In genomic region chr6:147282566-147282959, GRCh38 we compare ENCODE assay signal across 24 cellular contexts.
DNase-seq lines count a peak whose midpoint lies in the region; ATAC-seq and TF ChIP-seq lines count a peak whose summit lies in the region.
"Had no signal": no experiment of that assay in that cellular context is flagged by ENCODE, and none has a peak within 500 bp of the region (broad histone marks: within the 10 kb centered on the region; RNA-seq: fewer than 3 reads in every experiment).

No MANE protein-coding gene starts in this region.

- no peaks in the 10 kb centered on the region for H3K27me3 Mint-ChIP-seq in activated naive CD8-positive, alpha-beta T cell treated with anti-CD3 and anti-CD28 coated beads for 36 hours
- H3K27me3 Mint-ChIP-seq in natural killer cell (ENCODE audit: low read depth in 2 of 2), result no peaks in the 10 kb centered on the region
- H3K27me3 Mint-ChIP-seq: activated naive CD4-positive, alpha-beta T cell treated with anti-CD3 and anti-CD28 coated beads, Interleukin-2, amount 50 U/mL, for 24 hours had no signal

- in situ Hi-C loops in GM13977 (cut with MboI; ENCODE audit: low pct_unique_long_range_greater_than_20kb, low sequenced_read_pairs, unreplicated experiment), result loop anchor here (25.0 kb wide), 1 partner anchor 420 kb away; no protein-coding TSS in a partner anchor

- peaks cover 0 to 2% of the 10 kb centered on the region in 2 donors for H3K36me3 ChIP-seq in aorta (ENCODE audit: control insufficient read depth in 1 of 2, insufficient read depth in 2 of 2, low read length in 1 of 2)

- no peaks in the 10 kb centered on the region for H3K27me3 ChIP-seq in aorta (ENCODE audit: control insufficient read depth in 1 of 2, insufficient read depth in 2 of 2, low read length in 1 of 2)
- H3K27me3 ChIP-seq: gastroesophageal sphincter, hepatocyte had no signal

- no peaks in the 10 kb centered on the region for H3K4me1 ChIP-seq in aorta (ENCODE audit: control insufficient read depth in 1 of 2, insufficient read depth in 2 of 2, low read length in 2 of 2)
- H3K4me1 ChIP-seq: Caco-2, HAP-1 had no signal

- no peak overlapping the region for H3K27ac ChIP-seq in aorta (ENCODE audit: low read depth in 1 of 2, low read length in 2 of 2)
- H3K27ac ChIP-seq: gastroesophageal sphincter, hepatocyte, psoas muscle had no signal

- H3K4me1 Mint-ChIP-seq in activated naive CD8-positive, alpha-beta T cell treated with anti-CD3 and anti-CD28 coated beads for 36 hours, result peaks cover 42% of the 10 kb centered on the region
- H3K4me1 Mint-ChIP-seq in natural killer cell, result peaks cover 28 to 32% of the 10 kb centered on the region in 2 donors
- H3K4me1 Mint-ChIP-seq: WTC11 had no signal

- H3K9me3 ChIP-seq in aorta (ENCODE audit: control insufficient read depth, low read length), result no peaks in the 10 kb centered on the region
- H3K9me3 ChIP-seq: Caco-2, gastroesophageal sphincter, HAP-1, psoas muscle had no signal

- DNase-seq in activated naive CD4-positive, alpha-beta T cell treated with anti-CD3 and anti-CD28 coated beads, Interleukin-2, amount 50 U/mL, for 72 hours (ENCODE audit: low spot score in 2 of 2), result no peak
- DNase-seq in activated naive CD4-positive, alpha-beta T cell treated with anti-CD3 and anti-CD28 coated beads, Interleukin-2, amount 50 U/mL, for 16 hours, result no peak
- no peak for DNase-seq in activated naive CD8-positive, alpha-beta T cell treated with anti-CD3 and anti-CD28 coated beads for 36 hours
- DNase-seq in natural killer cell (no peak), GM13977 (ENCODE audit: low spot score) (no peak), aorta (no peak)
- DNase-seq: C1 segment of cervical spinal cord; Caco-2; dermis blood vessel endothelial cell; GDM1; left cardiac atrium; NCI-H1105; NCI-H187 treated with DMSO at 0.1 percent for 48 hours; NCI-H524 treated with DMSO at 0.1 percent for 48 hours; NK-92 treated with Interleukin-12 subunit alpha and Interleukin-12 subunit beta, amount 100 ng/mL, for 24 hours; psoas muscle; SIG-M5; trophoblast cell had no signal

- WGBS in aorta, 2 donors, result 89 to 91% methylated on average over 4 of the region's 4 CpGs

- no peaks in the 10 kb centered on the region for H3K9me3 Mint-ChIP-seq in activated naive CD4-positive, alpha-beta T cell treated with anti-CD3 and anti-CD28 coated beads, Interleukin-2, amount 50 U/mL, for 72 hours
- H3K9me3 Mint-ChIP-seq in activated naive CD8-positive, alpha-beta T cell treated with anti-CD3 and anti-CD28 coated beads for 36 hours, result no peaks in the 10 kb centered on the region
- H3K9me3 Mint-ChIP-seq in natural killer cell, result no peaks in the 10 kb centered on the region
- H3K9me3 Mint-ChIP-seq: activated naive CD4-positive, alpha-beta T cell treated with anti-CD3 and anti-CD28 coated beads, Interleukin-2, amount 50 U/mL, for 24 hours had no signal

- no peak overlapping the region for H3K4me3 ChIP-seq in aorta (ENCODE audit: low read length in 2 of 2)
- H3K4me3 ChIP-seq: gastroesophageal sphincter, HAP-1, hepatocyte, psoas muscle had no signal

- intact Hi-C loops in natural killer cell (cut with micrococcal nuclease) (no loop called here), aorta (cut with DNase I) (no loop called here)

- TF ChIP-seq CTCF in natural killer cell (IDR thresholded peaks at IDR 0.05), result no peak
- TF ChIP-seq CTCF in GM13977 (IDR thresholded peaks at IDR 0.05; ENCODE audit: extremely low read depth, insufficient read depth, missing control alignments), result no peak

- peak overlapping the region; percentile 38 to 95 for H3K27ac Mint-ChIP-seq in activated naive CD4-positive, alpha-beta T cell treated with anti-CD3 and anti-CD28 coated beads, Interleukin-2, amount 50 U/mL, for 72 hours
- peak overlapping the region; percentile 85 for H3K27ac Mint-ChIP-seq in activated naive CD8-positive, alpha-beta T cell treated with anti-CD3 and anti-CD28 coated beads for 36 hours
- peak overlapping the region; percentile 18 to 42 for H3K27ac Mint-ChIP-seq in natural killer cell
- H3K27ac Mint-ChIP-seq: WTC11 had no signal

- no peak overlapping the region for H3K4me3 Mint-ChIP-seq in activated naive CD8-positive, alpha-beta T cell treated with anti-CD3 and anti-CD28 coated beads for 36 hours
- H3K4me3 Mint-ChIP-seq in natural killer cell, result no peak overlapping the region
- H3K4me3 Mint-ChIP-seq: activated naive CD4-positive, alpha-beta T cell treated with anti-CD3 and anti-CD28 coated beads, Interleukin-2, amount 50 U/mL, for 24 hours; WTC11 had no signal

- peaks cover 0 to 31% of the 10 kb centered on the region in 2 donors for H3K36me3 Mint-ChIP-seq in activated naive CD4-positive, alpha-beta T cell treated with anti-CD3 and anti-CD28 coated beads, Interleukin-2, amount 50 U/mL, for 72 hours
- peaks cover 36% of the 10 kb centered on the region for H3K36me3 Mint-ChIP-seq in activated naive CD8-positive, alpha-beta T cell treated with anti-CD3 and anti-CD28 coated beads for 36 hours
- no peaks in the 10 kb centered on the region for H3K36me3 Mint-ChIP-seq in natural killer cell

- ATAC-seq in activated naive CD4-positive, alpha-beta T cell treated with anti-CD3 and anti-CD28 coated beads, Interleukin-2, amount 50 U/mL, for 72 hours, result peak in 1 of 2 donors; percentile 16
- no peak for ATAC-seq in natural killer cell
- no peak for ATAC-seq in GM21529 (IDR thresholded peaks at IDR 0.05; ENCODE audit: unreplicated experiment)
- no peak for ATAC-seq in aorta (ENCODE audit: low FRiP score)
- ATAC-seq: gastroesophageal sphincter, left cardiac atrium, WTC11 had no signal

Comparison
In these comparisons a context has a peak if more than half of its experiments do, and no peak if none do; other contexts are left out.
1. H3K27ac Mint-ChIP-seq: peak in every context shown above with its lines; median percentile 85 in activated naive CD8-positive, alpha-beta T cell treated with anti-CD3 and anti-CD28 coated beads for 36 hours; 66 in activated naive CD4-positive, alpha-beta T cell treated with anti-CD3 and anti-CD28 coated beads, Interleukin-2, amount 50 U/mL, for 72 hours; 30 in natural killer cell.